In genomic region chr4:77358315-77358928, GRCh38 we compare ENCODE assay signal across 9 cellular contexts.
DNase-seq lines count a peak whose midpoint lies in the region; ATAC-seq, FAIRE-seq and TF ChIP-seq lines count a peak whose summit lies in the region.
"Had no signal": no experiment of that assay in that cellular context is flagged by ENCODE, and none has a peak within 500 bp of the region (broad histone marks: within the 10 kb centered on the region; RNA-seq: fewer than 3 reads in every experiment).

No MANE protein-coding gene starts in this region.

- no peak overlapping the region for H3K9ac ChIP-seq in HepG2 (ENCODE audit: insufficient read depth, low read depth, low read length)

- CTCF ChIA-PET in HepG2 (lab: Yijun Ruan, JAX; ENCODE audit: low intra/inter-chr PET ratio, low total read pairs), result interaction anchor here (2.6 kb wide), 1 partner anchor 118 kb away, joined by 14 read pairs; no protein-coding TSS in a partner anchor

- intact Hi-C loops in HepG2 (cut with micrococcal nuclease; ENCODE audit: unreplicated experiment), result loop anchor here (1.0 kb wide), 1 partner anchor 118 kb away; no protein-coding TSS in a partner anchor

- in situ Hi-C loops in HepG2 (cut with HindIII; ENCODE audit: extremely low pct_ligation_motif_present, low pct_unique_long_range_greater_than_20kb), result loop anchor here (5.0 kb wide), 1 partner anchor 116 kb away; no protein-coding TSS in a partner anchor

- no peaks in the 10 kb centered on the region for H3K36me3 ChIP-seq in HepG2 (replicated peaks in 1 of 2; ENCODE audit: control insufficient read depth in 1 of 2, insufficient read depth in 2 of 2, low read length in 2 of 2)

- POLR2A ChIA-PET in HepG2 (lab: Yijun Ruan, JAX), result no interaction called here

- H2AFZ ChIP-seq in HepG2 (ENCODE audit: low read length), result no peak overlapping the region

- peaks cover 0 to 5% of the 10 kb centered on the region in 2 experiments; a peak in 1 of 5 replicates for H3K27me3 ChIP-seq in HepG2 (ENCODE audit: control insufficient read depth in 1 of 2, insufficient read depth in 2 of 2, low read length in 2 of 2)

- TF ChIP-seq CTCF in D721Med (IDR thresholded peaks at IDR 0.05; ENCODE audit: insufficient read depth, missing control alignments) (peak; percentile 72), HepG2 (CRISPR knock-in tag; IDR thresholded peaks at IDR 0.05) (peak; percentile 70)

- peak; percentile 64 for ATAC-seq in GM21390 (IDR thresholded peaks at IDR 0.05; ENCODE audit: unreplicated experiment)
- peak; percentile 81 for ATAC-seq in HepG2
- ATAC-seq in HG03196 (IDR thresholded peaks at IDR 0.05; ENCODE audit: unreplicated experiment), result no peak
- no peak for ATAC-seq in HG03135 (IDR thresholded peaks at IDR 0.05; ENCODE audit: unreplicated experiment)
- ATAC-seq: naive thymus-derived CD8-positive, alpha-beta T cell had no signal

- H3K4me1 ChIP-seq in HepG2 (ENCODE audit: insufficient read depth, low read length), result no peaks in the 10 kb centered on the region

- TF ChIP-seq POLR2A in HepG2 (IDR thresholded peaks at IDR 0.05; ENCODE audit: insufficient read depth in 1 of 2, low read depth in 2 of 2, low read length in 2 of 2), result no peak

- no peaks in the 10 kb centered on the region for H4K20me1 ChIP-seq in HepG2 (ENCODE audit: insufficient read depth, low read length)

- no peak overlapping the region for H3K4me3 ChIP-seq in HepG2 (replicated peaks in 1 of 3; ENCODE audit: insufficient read depth in 1 of 3, low read depth in 2 of 3, low read length in 3 of 3)

- TF ChIP-seq EP300 in HepG2 (IDR thresholded peaks at IDR 0.05; ENCODE audit: low read depth in 2 of 2, low read length in 2 of 2) (no peak), HepG2 (CRISPR knock-in tag; IDR thresholded peaks at IDR 0.05; ENCODE audit: borderline replicate concordance) (no peak)

- no peaks in the 10 kb centered on the region for H3K79me2 ChIP-seq in HepG2 (ENCODE audit: insufficient read depth, low read length)

- DNase-seq in D721Med (ENCODE audit: insufficient read length, low spot score), result peak; percentile 18
- DNase-seq in NCI-H345 (lab: John Stamatoyannopoulos, UW), result peak; percentile 18
- peak; percentile 42 for DNase-seq in cerebellum (ENCODE audit: low spot score)
- DNase-seq in HepG2 (ENCODE audit: low spot score), result peak; percentile 19
- no peak for DNase-seq in NCI-H1436 (lab: John Stamatoyannopoulos, UW)

- no peaks in the 10 kb centered on the region for H3K9me3 ChIP-seq in HepG2 (ENCODE audit: low read length)

- no peak overlapping the region for H3K27ac ChIP-seq in HepG2 (ENCODE audit: extremely low read length, insufficient read depth, low read length)

- no peak for TF ChIP-seq RAD21 in HepG2 (CRISPR knock-in tag; IDR thresholded peaks at IDR 0.05)

- WGBS in HepG2 (ENCODE audit: low lambda C conversion rate), result 76% methylated on average over 2 of the region's 2 CpGs

- no peak for FAIRE-seq in D721Med (lab: Jason Lieb, UNC)
- peak; percentile 71 for FAIRE-seq in HepG2 (lab: Jason Lieb, UNC)

- no TSS peak for BruUV-seq in HepG2 (replicated peaks; lab: Mats Ljungman, UMichigan)

- no peak overlapping the region for H3K4me2 ChIP-seq in HepG2 (ENCODE audit: low read depth, low read length)

TF ChIP-seq in HepG2, 621 proteins besides CTCF, POLR2A, EP300 and RAD21:
- TF ChIP-seq ZNF652 (CRISPR knock-in tag; IDR thresholded peaks at IDR 0.05; ENCODE audit: borderline replicate concordance, low read depth) (no peak), STAG1 (CRISPR knock-in tag; IDR thresholded peaks at IDR 0.05) (peak; percentile 50), JUND (CRISPR knock-in tag; IDR thresholded peaks at IDR 0.05) (no peak), SMC3 (IDR thresholded peaks at IDR 0.05; ENCODE audit: low read length) (peak; percentile 56; the same call in 1 of the 2 replicates)

Comparison
In these comparisons a context has a peak if more than half of its experiments do, and no peak if none do; other contexts are left out.
1. ATAC-seq: peak in GM21390 (single experiment) and HepG2 (single experiment); none in HG03196 (single experiment) and HG03135 (single experiment).